ENCODE assay signal across 8 cellular contexts in the genomic region with DNA sequence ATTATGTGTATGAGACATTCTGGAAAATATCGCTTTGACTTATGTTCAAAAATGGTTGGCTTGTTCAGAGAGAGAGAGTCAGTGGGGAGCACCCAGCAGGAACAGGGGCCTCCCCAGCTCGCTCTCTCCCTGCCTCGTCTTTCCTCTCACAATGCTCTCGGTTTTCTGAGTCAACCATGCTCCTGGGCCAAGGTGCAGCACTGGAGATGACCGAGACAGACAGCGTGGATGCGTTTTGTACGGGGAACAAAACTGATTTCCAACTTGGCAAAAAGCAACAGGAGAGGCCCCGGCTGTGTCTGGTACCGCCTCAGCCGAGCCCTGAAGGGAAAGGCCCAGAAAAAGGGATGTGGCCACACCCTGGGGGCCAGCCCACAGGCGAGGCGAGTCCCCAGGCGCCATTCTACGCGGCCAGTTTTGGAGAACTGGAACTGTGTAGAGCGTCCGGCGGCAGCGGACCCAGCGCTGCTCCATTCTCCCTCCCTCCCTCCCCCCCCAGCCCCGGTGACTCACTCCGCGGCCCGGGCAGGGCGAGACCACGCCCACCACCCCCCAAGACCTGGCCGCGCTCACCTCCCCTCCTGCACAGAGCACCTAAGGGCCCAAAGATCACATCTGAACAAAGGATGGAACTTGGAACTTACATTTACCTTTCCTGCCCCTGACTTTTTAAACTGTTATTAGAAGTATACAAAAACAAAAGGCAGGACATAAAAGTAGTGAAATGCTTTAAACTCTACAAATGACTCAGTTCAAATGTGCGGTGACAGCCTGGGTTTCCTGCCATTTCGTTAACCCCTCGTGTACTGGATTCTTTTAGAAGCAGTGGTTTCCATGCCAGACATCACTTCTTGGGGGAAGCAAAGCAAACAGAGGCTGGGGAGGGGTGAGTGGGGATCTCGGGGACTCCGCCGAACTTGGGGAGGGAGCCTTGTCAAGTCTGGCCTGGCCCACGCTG. TPM values are rescaled to one million over a fixed set of nuclear protein-coding genes. Genes with fewer than 3 reads are reported as not detected.
DNase-seq lines count a peak whose midpoint lies in the region; TF ChIP-seq lines count a peak whose summit lies in the region.

No MANE protein-coding gene starts in this region.

- intact Hi-C loops in activated T-helper 1 cell treated with anti-CD3 and anti-CD28 coated beads, Interleukin-12 subunit alpha, Interleukin-12 subunit beta, Interleukin-2, Interleukin-4 antibody, amounts not matched to agents 30 ng/mL and 10 ng/mL and 1 ng/mL, durations not matched to agents 14 hours and 24 hours and 36 hours (cut with micrococcal nuclease): loop anchor here (1.0 to 10.0 kb wide), 5 partner anchors 10 to 893 kb away; no protein-coding TSS in a partner anchor

- peaks cover 89% of the 10 kb centered on the region for H3K4me1 Mint-ChIP-seq in activated T-helper 1 cell treated with anti-CD3 and anti-CD28 coated beads, Interleukin-12 subunit alpha, Interleukin-12 subunit beta, Interleukin-2, Interleukin-4 antibody, amounts not matched to agents 30 ng/mL and 10 ng/mL and 1 ng/mL, durations not matched to agents 14 hours and 24 hours and 36 hours (ENCODE audit: low read depth)
- H3K4me1 Mint-ChIP-seq in osteocyte (ENCODE audit: unreplicated experiment): peaks cover 93% of the 10 kb centered on the region

- no peaks in the 10 kb centered on the region for H3K9me3 Mint-ChIP-seq in activated T-helper 1 cell treated with anti-CD3 and anti-CD28 coated beads, Interleukin-12 subunit alpha, Interleukin-12 subunit beta, Interleukin-2, Interleukin-4 antibody, amounts not matched to agents 30 ng/mL and 10 ng/mL and 1 ng/mL, durations not matched to agents 14 hours and 24 hours and 36 hours
- H3K9me3 Mint-ChIP-seq in osteocyte (ENCODE audit: unreplicated experiment): no peaks in the 10 kb centered on the region

- H3K27me3 Mint-ChIP-seq in activated T-helper 1 cell treated with anti-CD3 and anti-CD28 coated beads, Interleukin-12 subunit alpha, Interleukin-12 subunit beta, Interleukin-2, Interleukin-4 antibody, amounts not matched to agents 30 ng/mL and 10 ng/mL and 1 ng/mL, durations not matched to agents 14 hours and 24 hours and 36 hours (ENCODE audit: insufficient read depth): no peaks in the 10 kb centered on the region
- no peaks in the 10 kb centered on the region for H3K27me3 Mint-ChIP-seq in osteocyte (ENCODE audit: unreplicated experiment)

- peaks cover 38% of the 10 kb centered on the region for H3K36me3 Mint-ChIP-seq in activated T-helper 1 cell treated with anti-CD3 and anti-CD28 coated beads, Interleukin-12 subunit alpha, Interleukin-12 subunit beta, Interleukin-2, Interleukin-4 antibody, amounts not matched to agents 30 ng/mL and 10 ng/mL and 1 ng/mL, durations not matched to agents 14 hours and 24 hours and 36 hours (ENCODE audit: low read depth)
- H3K36me3 Mint-ChIP-seq in osteocyte (ENCODE audit: unreplicated experiment): peaks cover 9% of the 10 kb centered on the region

- H3K4me1 ChIP-seq in HAP-1: peaks cover 62% of the 10 kb centered on the region

- peaks cover 4% of the 10 kb centered on the region; the same call in 1 of the 2 replicates for H3K9me3 ChIP-seq in HAP-1

- H3K4me3 Mint-ChIP-seq in activated T-helper 1 cell treated with anti-CD3 and anti-CD28 coated beads, Interleukin-12 subunit alpha, Interleukin-12 subunit beta, Interleukin-2, Interleukin-4 antibody, amounts not matched to agents 30 ng/mL and 10 ng/mL and 1 ng/mL, durations not matched to agents 14 hours and 24 hours and 36 hours: peak overlapping the region; percentile 93
- peak overlapping the region; percentile 72 for H3K4me3 Mint-ChIP-seq in osteocyte (ENCODE audit: unreplicated experiment)

- in situ Hi-C loops in Caki2 (cut with HindIII; ENCODE audit: low pct_unique_long_range_greater_than_20kb, low sequenced_read_pairs): no loop called here
- in situ Hi-C loops in HAP-1 (cut with MboI; ENCODE audit: low sequenced_read_pairs): no loop called here

- H3K27ac Mint-ChIP-seq in activated T-helper 1 cell treated with anti-CD3 and anti-CD28 coated beads, Interleukin-12 subunit alpha, Interleukin-12 subunit beta, Interleukin-2, Interleukin-4 antibody, amounts not matched to agents 30 ng/mL and 10 ng/mL and 1 ng/mL, durations not matched to agents 14 hours and 24 hours and 36 hours: peak overlapping the region; percentile 100
- peak overlapping the region; percentile 99 for H3K27ac Mint-ChIP-seq in osteocyte (ENCODE audit: unreplicated experiment)

- H3K27me3 ChIP-seq in HAP-1 (ENCODE audit: low read depth): no peaks in the 10 kb centered on the region

- H3K4me3 ChIP-seq in HAP-1 (peak overlapping the region; percentile 20), foreskin fibroblast (ENCODE audit: low read depth in 1 of 2, low read length in 2 of 2) (peak overlapping the region; percentile 48 to 58)

- no peak for TF ChIP-seq CTCF in foreskin fibroblast (IDR thresholded peaks at IDR 0.05; ENCODE audit: low read depth, low read length)
- no peak for TF ChIP-seq CTCF in osteocyte (IDR thresholded peaks at IDR 0.05)

- H3K36me3 ChIP-seq in HAP-1 (replicated peaks): no peaks in the 10 kb centered on the region

- DNase-seq in Caki2 (ENCODE audit: low read depth) (peak; percentile 77), HAP-1 (ENCODE audit: low spot score in 2 of 2) (peak; percentile 54 to 81), NCI-H748 (lab: John Stamatoyannopoulos, UW; ENCODE audit: unreplicated experiment) (peak; percentile 14), foreskin fibroblast (peak; percentile 76 to 90), osteocyte (ENCODE audit: extremely low spot score, unreplicated experiment) (no peak), ureter (ENCODE audit: low spot score) (peak; percentile 82), NCI-H524 treated with DMSO at 0.1 percent for 48 hours (lab: John Stamatoyannopoulos, UW) (no peak)
- peak; percentile 58 for DNase-seq in activated T-helper 1 cell treated with anti-CD3 and anti-CD28 coated beads, Interleukin-12 subunit alpha, Interleukin-12 subunit beta, Interleukin-2, Interleukin-4 antibody, amounts not matched to agents 30 ng/mL and 10 ng/mL and 1 ng/mL, durations not matched to agents 14 hours and 24 hours and 36 hours (ENCODE audit: low spot score)

RNA-seq across cellular contexts. Expression of a gene that starts 12.7 kb away (rescaled TPM):
- total RNA-seq in Caki2 (2014; rRNA removed; shearing (Covaris generic); ENCODE audit: low replicate concordance): 2.9 and 3.0 TPM in 2 replicates
- total RNA-seq in activated T-helper 1 cell treated with anti-CD3 and anti-CD28 coated beads, Interleukin-12 subunit alpha, Interleukin-12 subunit beta, Interleukin-2, Interleukin-4 antibody, amounts not matched to agents 30 ng/mL and 10 ng/mL and 1 ng/mL, durations not matched to agents 14 hours and 24 hours and 36 hours: 42.8 and 47.9 TPM in 2 replicates
- total RNA-seq in osteocyte (71.9 and 74.2 TPM in 2 replicates), ureter (10.6 TPM)

Comparison
In these comparisons a context has a peak if more than half of its experiments do, and no peak if none do; other contexts are left out.
1. DNase-seq: peak in Caki2 (single experiment), HAP-1 (2 of 2), NCI-H748 (single experiment), activated T-helper 1 cell treated with anti-CD3 and anti-CD28 coated beads, Interleukin-12 subunit alpha, Interleukin-12 subunit beta, Interleukin-2, Interleukin-4 antibody, amounts not matched to agents 30 ng/mL and 10 ng/mL and 1 ng/mL, durations not matched to agents 14 hours and 24 hours and 36 hours (single experiment), foreskin fibroblast (2 of 2) and ureter (single experiment); none in osteocyte (single experiment) and NCI-H524 treated with DMSO at 0.1 percent for 48 hours (single experiment).